42 cellular contexts compared by ENCODE assay signal in genomic region chr6:25699649-25700048, GRCh38. TPM values are rescaled to one million over a fixed set of nuclear protein-coding genes. Genes with fewer than 3 reads are reported as not detected.
"Had no signal": no experiment of that assay in that cellular context is flagged by ENCODE, and none has a peak within 500 bp of the region (broad histone marks: within the 10 kb centered on the region; RNA-seq: fewer than 3 reads in every experiment).

No MANE protein-coding gene starts in this region.

- FAIRE-seq: astrocyte, bronchial epithelial cell had no signal

- H3K36me3 Mint-ChIP-seq: activated naive CD4-positive, alpha-beta T cell treated with anti-CD3 and anti-CD28 coated beads, Interleukin-2, amount 10 ng/mL, durations not matched to agents 7 days and 5 days; activated naive CD4-positive, alpha-beta T cell treated with anti-CD3 and anti-CD28 coated beads, Interleukin-2, amount 50 U/mL, for 24 hours; activated naive CD4-positive, alpha-beta T cell treated with anti-CD3 and anti-CD28 coated beads, Interleukin-2, amount 50 U/mL, for 72 hours; activated naive CD8-positive, alpha-beta T cell; activated naive CD8-positive, alpha-beta T cell treated with anti-CD3 and anti-CD28 coated beads for 36 hours; activated naive CD8-positive, alpha-beta T cell treated with anti-CD3 and anti-CD28 coated beads, Interleukin-2, amount 10 ng/mL, durations not matched to agents 7 days and 5 days; brain had no signal

- H3K27me3 Mint-ChIP-seq: activated naive CD4-positive, alpha-beta T cell treated with anti-CD3 and anti-CD28 coated beads, Interleukin-2, amount 50 U/mL, for 24 hours; brain had no signal

- H3K27ac Mint-ChIP-seq: activated naive CD4-positive, alpha-beta T cell treated with anti-CD3 and anti-CD28 coated beads for 36 hours; activated naive CD4-positive, alpha-beta T cell treated with anti-CD3 and anti-CD28 coated beads, Interleukin-2, amount 10 ng/mL, durations not matched to agents 7 days and 5 days; activated naive CD4-positive, alpha-beta T cell treated with anti-CD3 and anti-CD28 coated beads, Interleukin-2, amount 50 U/mL, for 24 hours; activated naive CD8-positive, alpha-beta T cell; activated naive CD8-positive, alpha-beta T cell treated with anti-CD3 and anti-CD28 coated beads for 36 hours; activated naive CD8-positive, alpha-beta T cell treated with anti-CD3 and anti-CD28 coated beads, Interleukin-2, amount 10 ng/mL, durations not matched to agents 7 days and 5 days; activated naive CD8-positive, alpha-beta T cell treated with anti-CD3 and anti-CD28 coated beads, Interleukin-2, amount 50 U/mL, for 24 hours; activated T-cell treated with anti-CD3 and anti-CD28 coated beads, Interleukin-2, amount 50 U/mL, for 24 hours; activated T-cell treated with anti-CD3 and anti-CD28 coated beads, Interleukin-2, amount 50 U/mL, for 72 hours; activated T-helper 1 cell treated with anti-CD3 and anti-CD28 coated beads, Interleukin-12 subunit alpha, Interleukin-12 subunit beta, Interleukin-2, Interleukin-4 antibody, amounts not matched to agents 30 ng/mL and 10 ng/mL and 1 ng/mL, durations not matched to agents 14 hours and 24 hours and 36 hours; activated T-helper 17 cell treated with anti-CD3 and anti-CD28 coated beads, Interleukin-2, amount 50 U/mL, for 72 hours; activated T-helper 2 cell treated with anti-CD3 and anti-CD28 coated beads, Interferon-gamma antibody, Interleukin-2, Interleukin-4, amounts not matched to agents 10 μg/mL and 5 μg/mL and 100 μg/mL, durations not matched to agents 14 hours and 24 hours and 36 hours had no signal

- H3K9me3 ChIP-seq: adrenal gland, ascending aorta, body of pancreas, breast epithelium had no signal

- ATAC-seq: activated naive CD4-positive, alpha-beta T cell treated with anti-CD3 and anti-CD28 coated beads, Interleukin-2, amount 50 U/mL, for 72 hours; activated naive CD8-positive, alpha-beta T cell treated with anti-CD3 and anti-CD28 coated beads, Interleukin-2, amount 50 U/mL, for 24 hours; activated T-cell treated with anti-CD3 and anti-CD28 coated beads, Interleukin-2, amount 50 U/mL, for 4 hours; activated T-cell treated with anti-CD3 and anti-CD28 coated beads, Interleukin-2, amount 50 U/mL, for 72 hours; activated T-helper 17 cell treated with anti-CD3 and anti-CD28 coated beads, Interleukin-2, amount 50 U/mL, for 72 hours; body of pancreas had no signal

- H3K9me3 Mint-ChIP-seq: activated naive CD4-positive, alpha-beta T cell treated with anti-CD3 and anti-CD28 coated beads for 36 hours; activated naive CD4-positive, alpha-beta T cell treated with anti-CD3 and anti-CD28 coated beads, Interleukin-2, amount 10 ng/mL, durations not matched to agents 7 days and 5 days; activated naive CD4-positive, alpha-beta T cell treated with anti-CD3 and anti-CD28 coated beads, Interleukin-2, amount 50 U/mL, for 24 hours; activated naive CD8-positive, alpha-beta T cell treated with anti-CD3 and anti-CD28 coated beads for 36 hours; activated naive CD8-positive, alpha-beta T cell treated with anti-CD3 and anti-CD28 coated beads, Interleukin-2, amount 10 ng/mL, durations not matched to agents 7 days and 5 days; activated naive CD8-positive, alpha-beta T cell treated with anti-CD3 and anti-CD28 coated beads, Interleukin-2, amount 50 U/mL, for 24 hours; activated T-cell treated with anti-CD3 and anti-CD28 coated beads, Interleukin-2, amount 50 U/mL, for 24 hours; activated T-cell treated with anti-CD3 and anti-CD28 coated beads, Interleukin-2, amount 50 U/mL, for 4 hours; activated T-cell treated with anti-CD3 and anti-CD28 coated beads, Interleukin-2, amount 50 U/mL, for 72 hours; activated T-helper 1 cell treated with anti-CD3 and anti-CD28 coated beads, Interleukin-12 subunit alpha, Interleukin-12 subunit beta, Interleukin-2, Interleukin-4 antibody, amounts not matched to agents 30 ng/mL and 10 ng/mL and 1 ng/mL, durations not matched to agents 14 hours and 24 hours and 36 hours; activated T-helper 17 cell treated with anti-CD3 and anti-CD28 coated beads, Interleukin-2, amount 50 U/mL, for 72 hours; activated T-helper 2 cell treated with anti-CD3 and anti-CD28 coated beads, Interferon-gamma antibody, Interleukin-2, Interleukin-4, amounts not matched to agents 10 μg/mL and 5 μg/mL and 100 μg/mL, durations not matched to agents 14 hours and 24 hours and 36 hours; central memory CD8-positive, alpha-beta T cell had no signal

- H3K4me1 ChIP-seq: adrenal gland, ascending aorta, breast epithelium had no signal

- H3K4me1 Mint-ChIP-seq: activated naive CD4-positive, alpha-beta T cell treated with anti-CD3 and anti-CD28 coated beads, Interleukin-2, amount 10 ng/mL, durations not matched to agents 7 days and 5 days; activated naive CD4-positive, alpha-beta T cell treated with anti-CD3 and anti-CD28 coated beads, Interleukin-2, amount 50 U/mL, for 24 hours; activated naive CD8-positive, alpha-beta T cell treated with anti-CD3 and anti-CD28 coated beads for 36 hours; activated naive CD8-positive, alpha-beta T cell treated with anti-CD3 and anti-CD28 coated beads, Interleukin-2, amount 10 ng/mL, durations not matched to agents 7 days and 5 days; activated naive CD8-positive, alpha-beta T cell treated with anti-CD3 and anti-CD28 coated beads, Interleukin-2, amount 50 U/mL, for 24 hours; activated T-helper 17 cell treated with anti-CD3 and anti-CD28 coated beads, Interleukin-2, amount 50 U/mL, for 72 hours; central memory CD8-positive, alpha-beta T cell had no signal

- DNase-seq: activated effector memory CD4-positive, alpha-beta T cell treated with anti-CD3 and anti-CD28 coated beads, Interleukin-2, amount 50 U/mL, for 16 hours; activated effector memory CD4-positive, alpha-beta T cell treated with Interleukin-2 at 50 U/mL for 16 hours; activated gamma-delta T cell; activated gamma-delta T cell treated with Interleukin-2 at 50 U/mL for 16 hours; activated naive CD4-positive, alpha-beta T cell; activated naive CD4-positive, alpha-beta T cell treated with anti-CD3 and anti-CD28 coated beads for 36 hours; activated naive CD4-positive, alpha-beta T cell treated with anti-CD3 and anti-CD28 coated beads, Interleukin-2, amount 10 ng/mL, durations not matched to agents 7 days and 5 days; activated naive CD4-positive, alpha-beta T cell treated with anti-CD3 and anti-CD28 coated beads, Interleukin-2, amount 50 U/mL, for 16 hours; activated naive CD4-positive, alpha-beta T cell treated with Interleukin-2 at 50 U/mL for 16 hours; activated naive CD8-positive, alpha-beta T cell treated with anti-CD3 and anti-CD28 coated beads for 36 hours; activated naive CD8-positive, alpha-beta T cell treated with anti-CD3 and anti-CD28 coated beads, Interleukin-2, amount 10 ng/mL, durations not matched to agents 7 days and 5 days; activated naive CD8-positive, alpha-beta T cell treated with anti-CD3 and anti-CD28 coated beads, Interleukin-2, amount 50 U/mL, for 24 hours; activated T-cell treated with anti-CD3 and anti-CD28 coated beads, Interleukin-2, amount 50 U/mL, for 24 hours; activated T-cell treated with anti-CD3 and anti-CD28 coated beads, Interleukin-2, amount 50 U/mL, for 4 hours; activated T-cell treated with anti-CD3 and anti-CD28 coated beads, Interleukin-2, amount 50 U/mL, for 48 hours; activated T-cell treated with anti-CD3 and anti-CD28 coated beads, Interleukin-2, amount 50 U/mL, for 72 hours; adrenal gland; amniotic stem cell; amygdala; anterior cingulate cortex; body of pancreas; brain microvascular endothelial cell; caudate nucleus; central memory CD4-positive, alpha-beta T cell; cerebellar nuclear complex had no signal

- H3K27ac ChIP-seq: adrenal gland, ascending aorta, body of pancreas, brain microvascular endothelial cell, breast epithelium, cardiac muscle cell had no signal

- H3K4me3 Mint-ChIP-seq: activated naive CD4-positive, alpha-beta T cell treated with anti-CD3 and anti-CD28 coated beads for 36 hours; activated naive CD4-positive, alpha-beta T cell treated with anti-CD3 and anti-CD28 coated beads, Interleukin-2, amount 10 ng/mL, durations not matched to agents 7 days and 5 days; activated naive CD4-positive, alpha-beta T cell treated with anti-CD3 and anti-CD28 coated beads, Interleukin-2, amount 50 U/mL, for 24 hours; activated naive CD8-positive, alpha-beta T cell; activated naive CD8-positive, alpha-beta T cell treated with anti-CD3 and anti-CD28 coated beads for 36 hours; activated naive CD8-positive, alpha-beta T cell treated with anti-CD3 and anti-CD28 coated beads, Interleukin-2, amount 10 ng/mL, durations not matched to agents 7 days and 5 days; activated naive CD8-positive, alpha-beta T cell treated with anti-CD3 and anti-CD28 coated beads, Interleukin-2, amount 50 U/mL, for 24 hours; activated T-cell treated with anti-CD3 and anti-CD28 coated beads, Interleukin-2, amount 50 U/mL, for 24 hours; activated T-cell treated with anti-CD3 and anti-CD28 coated beads, Interleukin-2, amount 50 U/mL, for 4 hours; activated T-cell treated with anti-CD3 and anti-CD28 coated beads, Interleukin-2, amount 50 U/mL, for 72 hours; activated T-helper 1 cell treated with anti-CD3 and anti-CD28 coated beads, Interleukin-12 subunit alpha, Interleukin-12 subunit beta, Interleukin-2, Interleukin-4 antibody, amounts not matched to agents 30 ng/mL and 10 ng/mL and 1 ng/mL, durations not matched to agents 14 hours and 24 hours and 36 hours; activated T-helper 17 cell treated with anti-CD3 and anti-CD28 coated beads, Interleukin-2, amount 50 U/mL, for 72 hours; brain; central memory CD8-positive, alpha-beta T cell had no signal

- H3K27me3 ChIP-seq: adrenal gland, ascending aorta, body of pancreas, brain microvascular endothelial cell, breast epithelium had no signal

- H3K36me3 ChIP-seq: adrenal gland, ascending aorta, brain microvascular endothelial cell, breast epithelium, cardiac muscle cell had no signal

- H3K4me3 ChIP-seq: adrenal gland, ascending aorta, body of pancreas, breast epithelium, cardiac muscle cell had no signal

RNA-seq across cellular contexts. Expression of gene SCGN, which starts 47.6 kb away (rescaled TPM):
- total RNA-seq: activated naive CD4-positive, alpha-beta T cell treated with anti-CD3 and anti-CD28 coated beads for 36 hours; activated naive CD4-positive, alpha-beta T cell treated with anti-CD3 and anti-CD28 coated beads, Interleukin-2, amount 50 U/mL, for 72 hours; activated naive CD8-positive, alpha-beta T cell treated with anti-CD3 and anti-CD28 coated beads for 36 hours; activated naive CD8-positive, alpha-beta T cell treated with anti-CD3 and anti-CD28 coated beads, Interleukin-2, amount 10 ng/mL, durations not matched to agents 7 days and 5 days; activated T-cell treated with anti-CD3 and anti-CD28 coated beads, Interleukin-2, amount 50 U/mL, for 4 hours; activated T-cell treated with anti-CD3 and anti-CD28 coated beads, Interleukin-2, amount 50 U/mL, for 72 hours; activated T-helper 1 cell treated with anti-CD3 and anti-CD28 coated beads, Interleukin-12 subunit alpha, Interleukin-12 subunit beta, Interleukin-2, Interleukin-4 antibody, amounts not matched to agents 30 ng/mL and 10 ng/mL and 1 ng/mL, durations not matched to agents 14 hours and 24 hours and 36 hours; activated T-helper 17 cell treated with anti-CD3 and anti-CD28 coated beads, Interleukin-2, amount 50 U/mL, for 72 hours; activated T-helper 2 cell treated with anti-CD3 and anti-CD28 coated beads, Interferon-gamma antibody, Interleukin-2, Interleukin-4, amounts not matched to agents 10 μg/mL and 5 μg/mL and 100 μg/mL, durations not matched to agents 14 hours and 24 hours and 36 hours; aorta; ascending aorta; astrocyte; bronchial epithelial cell; cardiac muscle cell; cardiac septum; chondrocyte had no signal
- polyA plus RNA-seq: cardiac muscle cell had no signal

RNA-seq across cellular contexts. Expression of gene SLC17A4, which starts 54.9 kb away (rescaled TPM):
- total RNA-seq: activated naive CD4-positive, alpha-beta T cell treated with anti-CD3 and anti-CD28 coated beads for 36 hours; activated naive CD4-positive, alpha-beta T cell treated with anti-CD3 and anti-CD28 coated beads, Interleukin-2, amount 50 U/mL, for 72 hours; activated naive CD8-positive, alpha-beta T cell treated with anti-CD3 and anti-CD28 coated beads for 36 hours; activated naive CD8-positive, alpha-beta T cell treated with anti-CD3 and anti-CD28 coated beads, Interleukin-2, amount 10 ng/mL, durations not matched to agents 7 days and 5 days; activated T-cell treated with anti-CD3 and anti-CD28 coated beads, Interleukin-2, amount 50 U/mL, for 4 hours; activated T-cell treated with anti-CD3 and anti-CD28 coated beads, Interleukin-2, amount 50 U/mL, for 72 hours; activated T-helper 1 cell treated with anti-CD3 and anti-CD28 coated beads, Interleukin-12 subunit alpha, Interleukin-12 subunit beta, Interleukin-2, Interleukin-4 antibody, amounts not matched to agents 30 ng/mL and 10 ng/mL and 1 ng/mL, durations not matched to agents 14 hours and 24 hours and 36 hours; activated T-helper 17 cell treated with anti-CD3 and anti-CD28 coated beads, Interleukin-2, amount 50 U/mL, for 72 hours; activated T-helper 2 cell treated with anti-CD3 and anti-CD28 coated beads, Interferon-gamma antibody, Interleukin-2, Interleukin-4, amounts not matched to agents 10 μg/mL and 5 μg/mL and 100 μg/mL, durations not matched to agents 14 hours and 24 hours and 36 hours; adrenal gland; aorta; ascending aorta; astrocyte; bronchial epithelial cell; cardiac muscle cell; cardiac septum; cerebellum; chondrocyte had no signal
- polyA plus RNA-seq: cardiac muscle cell had no signal
